ENCODE assay signal across 12 cellular contexts in the genomic region with DNA sequence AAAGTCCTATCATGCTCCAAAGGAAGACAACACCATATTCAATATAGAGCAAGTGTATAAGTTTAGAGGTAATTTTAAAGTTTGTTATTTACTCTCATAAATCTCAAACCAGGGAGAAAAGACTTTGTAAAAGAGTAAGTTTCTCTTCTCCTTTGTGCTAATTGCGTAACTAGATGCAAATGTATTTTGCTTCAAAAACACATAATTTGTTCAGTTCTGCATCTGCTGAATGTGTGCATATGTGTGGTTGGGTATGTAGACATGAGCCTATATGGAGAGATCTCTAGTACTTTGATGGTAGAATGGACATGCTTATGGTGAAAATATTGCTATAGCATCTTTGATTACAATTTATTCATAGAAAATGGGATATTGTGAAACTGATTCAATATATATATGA.
"Had no signal": no experiment of that assay in that cellular context is flagged by ENCODE, and none has a peak within 500 bp of the region (broad histone marks: within the 10 kb centered on the region; RNA-seq: fewer than 3 reads in every experiment).

No MANE protein-coding gene starts in this region.

- H3K4me2 ChIP-seq: neural progenitor cell had no signal

- H3K9me3 ChIP-seq: gastroesophageal sphincter, ovary, right lobe of liver, suprapubic skin had no signal

- H3K4me1 ChIP-seq: gastroesophageal sphincter, neural progenitor cell, right lobe of liver, suprapubic skin had no signal

- H3K27ac ChIP-seq: cardiac muscle cell, gastroesophageal sphincter, neural progenitor cell, ovary, right lobe of liver, suprapubic skin, WERI-Rb-1 had no signal

- H3K9ac ChIP-seq: neural progenitor cell had no signal

- H3K27me3 ChIP-seq: cardiac muscle cell, gastroesophageal sphincter, ovary, right lobe of liver, suprapubic skin had no signal

- H3K4me3 ChIP-seq: cardiac muscle cell, gastroesophageal sphincter, neural progenitor cell, ovary, right lobe of liver, suprapubic skin had no signal

- H2AFZ ChIP-seq: neural progenitor cell had no signal

- ATAC-seq: gastroesophageal sphincter, right lobe of liver had no signal

- H3K36me3 ChIP-seq: cardiac muscle cell, gastroesophageal sphincter, neural progenitor cell, ovary, right lobe of liver, suprapubic skin, WERI-Rb-1 had no signal

- DNase-seq: activated CD4-positive, alpha-beta memory T cell treated with anti-CD3 and anti-CD28 coated beads for 36 hours; activated naive CD4-positive, alpha-beta T cell treated with anti-CD3 and anti-CD28 coated beads, Interleukin-2, amount 10 ng/mL, durations not matched to agents 7 days and 5 days; activated T-cell treated with anti-CD3 and anti-CD28 coated beads, Interleukin-2, amount 50 U/mL, for 24 hours; erythroblast; naive B cell; ovary; right lobe of liver; WERI-Rb-1 had no signal
